Comparison of ENCODE assay signal across 26 cellular contexts in the genomic region with DNA sequence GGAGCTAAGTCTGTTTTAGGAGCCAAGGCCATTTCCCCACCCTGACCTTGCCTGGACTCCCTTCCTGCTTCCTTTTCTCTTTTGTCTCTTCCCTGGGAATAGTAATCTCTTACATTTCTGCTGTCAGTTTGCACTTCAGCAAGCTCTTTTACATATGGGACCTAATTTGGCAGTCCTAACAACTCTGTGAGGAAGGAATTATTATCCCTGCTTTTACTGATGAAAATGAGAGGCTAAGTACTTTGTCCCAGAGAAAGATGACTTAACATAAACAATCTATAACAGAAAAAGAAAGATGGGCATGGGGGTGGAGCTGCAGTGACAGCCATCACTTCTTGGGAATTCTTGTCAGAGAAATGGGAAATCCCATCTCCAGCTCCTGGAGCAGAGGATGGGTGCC. TPM values are rescaled to one million over a fixed set of nuclear protein-coding genes. Genes with fewer than 3 reads are reported as not detected.
DNase-seq lines count a peak whose midpoint lies in the region; TF ChIP-seq lines count a peak whose summit lies in the region.
"Had no signal": no experiment of that assay in that cellular context is flagged by ENCODE, and none has a peak within 500 bp of the region (broad histone marks: within the 10 kb centered on the region; RNA-seq: fewer than 3 reads in every experiment).

No MANE protein-coding gene starts in this region.

- peaks cover 69% of the 10 kb centered on the region for H3K4me1 Mint-ChIP-seq in HFFc6 (ENCODE audit: low read depth)

- DNase-seq in HFFc6 (no peak), coronary artery (ENCODE audit: low spot score) (no peak), NCI-H446 (lab: John Stamatoyannopoulos, UW) (no peak), SIG-M5 treated with dmso at 0.1 percent for 504 hours (lab: John Stamatoyannopoulos, UW; ENCODE audit: unreplicated experiment) (no peak)
- DNase-seq in activated CD4-positive, alpha-beta T cell treated with anti-CD3 and anti-CD28 coated beads for 1 hour, result no peak
- DNase-seq: activated CD4-positive, alpha-beta T cell treated with anti-CD3 and anti-CD28 coated beads, Interleukin-2, amount 10 ng/mL, durations not matched to agents 7 days and 5 days; activated CD8-positive, alpha-beta memory T cell treated with anti-CD3 and anti-CD28 coated beads, Interleukin-2, amount 50 U/mL, for 4 hours; activated naive CD8-positive, alpha-beta T cell treated with anti-CD3 and anti-CD28 coated beads, Interleukin-2, amount 10 ng/mL, durations not matched to agents 7 days and 5 days; dermis blood vessel endothelial cell; kidney; NCI-H1436; NCI-H524 treated with DMSO at 0.1 percent for 48 hours; SHP77; stimulated activated CD4-positive, alpha-beta T cell treated with anti-CD3 and anti-CD28 coated beads, Interleukin-4, amount 100 ng/mL, for 24 hours; stimulated activated naive CD8-positive, alpha-beta T cell treated with anti-CD3 and anti-CD28 coated beads, Interleukin-15, amount 100 ng/mL, for 72 hours; T-helper 1 cell had no signal

- H3K4me3 Mint-ChIP-seq in HFFc6, result no peak overlapping the region
- H3K4me3 Mint-ChIP-seq: activated CD4-positive, alpha-beta T cell treated with anti-CD3 and anti-CD28 coated beads, Interleukin-2, amount 10 ng/mL, durations not matched to agents 7 days and 5 days; activated naive CD8-positive, alpha-beta T cell treated with anti-CD3 and anti-CD28 coated beads, Interleukin-2, amount 10 ng/mL, durations not matched to agents 7 days and 5 days; memory B cell; natural killer cell treated with Interleukin-12 subunit alpha and Interleukin-12 subunit beta and Interleukin-15 and Interleukin-18, amount 100 ng/mL, for 72 hours; stimulated activated naive CD8-positive, alpha-beta T cell treated with anti-CD3 and anti-CD28 coated beads, Interleukin-15, amount 100 ng/mL, for 72 hours had no signal

- H3K36me3 ChIP-seq in muscle layer of colon (ENCODE audit: insufficient read depth, low read length) (no peaks in the 10 kb centered on the region), subcutaneous abdominal adipose tissue (ENCODE audit: control insufficient read depth in 5 of 5, insufficient read depth in 5 of 5, low read length in 5 of 5) (no peaks in the 10 kb centered on the region)
- H3K36me3 ChIP-seq: MG63, prostate gland had no signal

- no peaks in the 10 kb centered on the region for H3K27me3 ChIP-seq in muscle layer of colon (ENCODE audit: control insufficient read depth in 1 of 2, insufficient read depth in 2 of 2, low read length in 2 of 2)
- no peaks in the 10 kb centered on the region for H3K27me3 ChIP-seq in subcutaneous abdominal adipose tissue (ENCODE audit: control insufficient read depth in 5 of 5, insufficient read depth in 4 of 5, low read length in 5 of 5)
- H3K27me3 ChIP-seq: MG63 had no signal

- H3K4me1 ChIP-seq in muscle layer of colon (ENCODE audit: insufficient read depth, low read length), result peaks cover 71% of the 10 kb centered on the region
- peaks cover 13 to 70% (median 47%) of the 10 kb centered on the region in 5 donors for H3K4me1 ChIP-seq in subcutaneous abdominal adipose tissue (ENCODE audit: control insufficient read depth in 5 of 5, insufficient read depth in 5 of 5, low read length in 5 of 5)
- H3K4me1 ChIP-seq: prostate gland had no signal

- peak overlapping the region; percentile 24 to 26 for H3K27ac ChIP-seq in coronary artery
- H3K27ac ChIP-seq in muscle layer of colon (ENCODE audit: low read depth, low read length), result peak overlapping the region; percentile 82
- peak overlapping the region; percentile 76 for H3K27ac ChIP-seq in subcutaneous abdominal adipose tissue (ENCODE audit: low read depth, low read length)
- H3K27ac ChIP-seq: prostate gland had no signal

- H3K9me3 Mint-ChIP-seq in HFFc6, result no peaks in the 10 kb centered on the region
- H3K9me3 Mint-ChIP-seq: activated CD4-positive, alpha-beta T cell treated with anti-CD3 and anti-CD28 coated beads, Interleukin-2, amount 10 ng/mL, durations not matched to agents 7 days and 5 days; activated naive CD8-positive, alpha-beta T cell treated with anti-CD3 and anti-CD28 coated beads, Interleukin-2, amount 10 ng/mL, durations not matched to agents 7 days and 5 days; memory B cell; natural killer cell treated with Interleukin-12 subunit alpha and Interleukin-12 subunit beta and Interleukin-15 and Interleukin-18, amount 100 ng/mL, for 72 hours; stimulated activated naive CD8-positive, alpha-beta T cell treated with anti-CD3 and anti-CD28 coated beads, Interleukin-15, amount 100 ng/mL, for 72 hours had no signal

- H3K9me3 ChIP-seq in muscle layer of colon (ENCODE audit: low read length) (no peaks in the 10 kb centered on the region), subcutaneous abdominal adipose tissue (ENCODE audit: control insufficient read depth in 5 of 5, low read length in 5 of 5) (no peaks in the 10 kb centered on the region)
- H3K9me3 ChIP-seq: MG63, prostate gland had no signal

- H3K36me3 Mint-ChIP-seq in HFFc6 (ENCODE audit: low read depth), result no peaks in the 10 kb centered on the region
- H3K36me3 Mint-ChIP-seq: activated naive CD8-positive, alpha-beta T cell treated with anti-CD3 and anti-CD28 coated beads, Interleukin-2, amount 10 ng/mL, durations not matched to agents 7 days and 5 days; memory B cell; natural killer cell treated with Interleukin-12 subunit alpha and Interleukin-12 subunit beta and Interleukin-15 and Interleukin-18, amount 100 ng/mL, for 72 hours had no signal

- no peaks in the 10 kb centered on the region; the same call in 1 of the 2 replicates for H3K27me3 Mint-ChIP-seq in HFFc6 (ENCODE audit: insufficient read depth)
- H3K27me3 Mint-ChIP-seq: stimulated activated naive CD8-positive, alpha-beta T cell treated with anti-CD3 and anti-CD28 coated beads, Interleukin-15, amount 100 ng/mL, for 72 hours had no signal

- TF ChIP-seq CTCF in HFFc6 (IDR thresholded peaks at IDR 0.05) (no peak), coronary artery (IDR thresholded peaks at IDR 0.05) (no peak)

- H3K4me3 ChIP-seq in coronary artery (no peak overlapping the region), muscle layer of colon (ENCODE audit: low read depth in 1 of 2, low read length in 2 of 2) (no peak overlapping the region), subcutaneous abdominal adipose tissue (ENCODE audit: low read depth in 1 of 5, low read length in 5 of 5) (no peak overlapping the region)
- H3K4me3 ChIP-seq: MG63, prostate gland, smooth muscle cell had no signal

- H3K9ac ChIP-seq in muscle layer of colon (ENCODE audit: low read length) (no peak overlapping the region), subcutaneous abdominal adipose tissue (ENCODE audit: low read length in 5 of 5) (peak overlapping the region in 1 of 5 donors; percentile 34)

- H3K27ac Mint-ChIP-seq in HFFc6, result peak overlapping the region; percentile 63
- H3K27ac Mint-ChIP-seq: activated naive CD8-positive, alpha-beta T cell treated with anti-CD3 and anti-CD28 coated beads, Interleukin-2, amount 10 ng/mL, durations not matched to agents 7 days and 5 days; memory B cell had no signal

RNA-seq across cellular contexts. Expression of a gene that starts 13.9 kb away (rescaled TPM):
- not detected for total RNA-seq in HFFc6 (2021; fragmentation: NEBNext Ultra II Directional; extraction: Animal tissue kit (Norgen Biotek cat#: 25700))
- total RNA-seq: activated CD4-positive, alpha-beta T cell treated with anti-CD3 and anti-CD28 coated beads, Interleukin-2, amount 10 ng/mL, durations not matched to agents 7 days and 5 days; activated naive CD8-positive, alpha-beta T cell treated with anti-CD3 and anti-CD28 coated beads, Interleukin-2, amount 10 ng/mL, durations not matched to agents 7 days and 5 days; bronchial epithelial cell; dermis blood vessel endothelial cell; endothelial cell of umbilical vein; G401; kidney; natural killer cell treated with Interleukin-12 subunit alpha and Interleukin-12 subunit beta and Interleukin-15 and Interleukin-18, amount 100 ng/mL, for 72 hours; prostate gland; smooth muscle cell had no signal

RNA-seq across cellular contexts. Expression of a gene that starts 32.2 kb away (rescaled TPM):
- under 1 TPM; 0.59 to 0.81 (median 0.70) TPM for total RNA-seq in HFFc6 (2021; fragmentation: NEBNext Ultra II Directional; extraction: Animal tissue kit (Norgen Biotek cat#: 25700))
- total RNA-seq: activated CD4-positive, alpha-beta T cell treated with anti-CD3 and anti-CD28 coated beads, Interleukin-2, amount 10 ng/mL, durations not matched to agents 7 days and 5 days; activated naive CD8-positive, alpha-beta T cell treated with anti-CD3 and anti-CD28 coated beads, Interleukin-2, amount 10 ng/mL, durations not matched to agents 7 days and 5 days; bronchial epithelial cell; dermis blood vessel endothelial cell; endothelial cell of umbilical vein; G401; natural killer cell treated with Interleukin-12 subunit alpha and Interleukin-12 subunit beta and Interleukin-15 and Interleukin-18, amount 100 ng/mL, for 72 hours had no signal

Comparison
In these comparisons a context has a peak if more than half of its experiments do, and no peak if none do; other contexts are left out.
1. H3K27ac ChIP-seq: peak in every context shown above with its lines; median percentile 82 in muscle layer of colon; 76 in subcutaneous abdominal adipose tissue; 25 in coronary artery.